Comparison of ENCODE assay signal across 23 cellular contexts in genomic region chr3:126980266-126980811, GRCh38.
"Had no signal": no experiment of that assay in that cellular context is flagged by ENCODE, and none has a peak within 500 bp of the region (broad histone marks: within the 10 kb centered on the region; RNA-seq: fewer than 3 reads in every experiment).

No MANE protein-coding gene starts in this region.

- H3K4me3 Mint-ChIP-seq: activated CD4-positive, alpha-beta memory T cell treated with anti-CD3 and anti-CD28 coated beads for 36 hours; activated CD4-positive, alpha-beta T cell treated with anti-CD3 and anti-CD28 coated beads for 36 hours; activated naive CD4-positive, alpha-beta T cell treated with anti-CD3 and anti-CD28 coated beads, Interleukin-2, amount 10 ng/mL, durations not matched to agents 7 days and 5 days had no signal

- H3K36me3 Mint-ChIP-seq: activated CD4-positive, alpha-beta memory T cell treated with anti-CD3 and anti-CD28 coated beads for 36 hours; activated naive CD4-positive, alpha-beta T cell treated with anti-CD3 and anti-CD28 coated beads, Interleukin-2, amount 10 ng/mL, durations not matched to agents 7 days and 5 days had no signal

- H3K27me3 ChIP-seq: ovary, right atrium auricular region, testis, uterus had no signal

- H3K36me3 ChIP-seq: heart right ventricle, neutrophil, ovary, right atrium auricular region, uterus had no signal

- H3K27ac ChIP-seq: heart right ventricle, neutrophil, ovary, psoas muscle, right atrium auricular region, testis, uterus had no signal

- H3K9me3 ChIP-seq: neutrophil, ovary, psoas muscle, right atrium auricular region, testis, uterus had no signal

- H3K27ac Mint-ChIP-seq: activated B cell treated with CpG ODN at 0.5 μM for 24 hours; activated CD4-positive, alpha-beta memory T cell treated with anti-CD3 and anti-CD28 coated beads for 36 hours; activated CD4-positive, alpha-beta T cell treated with anti-CD3 and anti-CD28 coated beads for 36 hours; activated naive CD4-positive, alpha-beta T cell treated with anti-CD3 and anti-CD28 coated beads, Interleukin-2, amount 10 ng/mL, durations not matched to agents 7 days and 5 days; activated T-cell treated with anti-CD3 and anti-CD28 coated beads, Interleukin-2, amount 50 U/mL, for 72 hours had no signal

- DNase-seq: activated B cell treated with CpG ODN at 0.5 μM for 24 hours; activated CD4-positive, alpha-beta memory T cell treated with anti-CD3 and anti-CD28 coated beads for 36 hours; activated CD4-positive, alpha-beta T cell treated with anti-CD3 and anti-CD28 coated beads for 36 hours; activated effector memory CD4-positive, alpha-beta T cell treated with anti-CD3 and anti-CD28 coated beads, Interleukin-2, amount 50 U/mL, for 16 hours; activated naive CD4-positive, alpha-beta T cell treated with anti-CD3 and anti-CD28 coated beads, Interleukin-2, amount 10 ng/mL, durations not matched to agents 7 days and 5 days; activated T-cell treated with anti-CD3 and anti-CD28 coated beads, Interleukin-2, amount 50 U/mL, for 72 hours; amygdala; cortex of kidney; foreskin fibroblast; heart right ventricle; islet precursor cell; left colon; mesenchymal stem cell; ovary; psoas muscle; stimulated activated CD4-positive, alpha-beta T cell treated with anti-CD3 and anti-CD28 coated beads, Interleukin-2, amount 100 ng/mL, for 24 hours; stimulated activated naive CD4-positive, alpha-beta T cell; T-helper 9 cell; testis; trophoblast cell; uterus had no signal

- H3K9me3 Mint-ChIP-seq: activated naive CD4-positive, alpha-beta T cell treated with anti-CD3 and anti-CD28 coated beads, Interleukin-2, amount 10 ng/mL, durations not matched to agents 7 days and 5 days had no signal

- ATAC-seq: activated CD4-positive, alpha-beta T cell treated with anti-CD3 and anti-CD28 coated beads for 36 hours; activated T-cell treated with anti-CD3 and anti-CD28 coated beads, Interleukin-2, amount 50 U/mL, for 72 hours; heart right ventricle; left colon; psoas muscle had no signal

- H3K4me3 ChIP-seq: heart right ventricle, ovary, psoas muscle, right atrium auricular region, testis, uterus had no signal
